Comparison of ENCODE assay signal across 18 cellular contexts in the genomic region with DNA sequence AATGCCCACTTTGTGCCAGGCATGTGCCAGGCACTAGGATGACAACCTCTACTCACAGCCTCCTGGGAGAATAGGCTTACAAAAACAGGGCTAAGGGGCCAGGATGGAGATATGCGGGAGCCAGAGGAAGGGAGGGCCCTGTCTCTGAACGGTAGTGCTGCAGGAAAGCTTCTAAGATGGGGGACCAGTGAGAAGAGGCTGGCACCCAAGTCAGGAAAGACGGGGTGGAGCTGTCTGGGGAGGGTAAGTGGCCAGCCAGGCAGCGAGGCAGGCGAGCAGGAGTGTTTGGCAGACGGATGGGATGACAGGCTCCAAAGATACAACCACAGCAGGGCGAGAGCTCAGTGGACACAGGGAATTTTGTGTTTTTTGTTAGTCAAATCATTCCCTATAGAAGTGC. TPM values are rescaled to one million over a fixed set of nuclear protein-coding genes. Genes with fewer than 3 reads are reported as not detected.
DNase-seq lines count a peak whose midpoint lies in the region; ATAC-seq, FAIRE-seq and TF ChIP-seq lines count a peak whose summit lies in the region.
"Had no signal": no experiment of that assay in that cellular context is flagged by ENCODE, and none has a peak within 500 bp of the region (broad histone marks: within the 10 kb centered on the region; RNA-seq: fewer than 3 reads in every experiment).

No MANE protein-coding gene starts in this region.

- peak overlapping the region in 8 of 10 donors; percentile 21 to 83 (median 52) for H3K27ac ChIP-seq in heart right ventricle
- H3K27ac ChIP-seq in esophagus squamous epithelium: peak overlapping the region; percentile 27 to 80 (median 77)
- H3K27ac ChIP-seq in prostate gland: peak overlapping the region; percentile 12 to 75
- H3K27ac ChIP-seq: WERI-Rb-1 had no signal

- TF ChIP-seq CTCF in heart right ventricle (IDR thresholded peaks at IDR 0.05): no peak
- no peak for TF ChIP-seq CTCF in esophagus squamous epithelium (IDR thresholded peaks at IDR 0.05)
- TF ChIP-seq CTCF in prostate gland (IDR thresholded peaks at IDR 0.05): no peak

- H3K27me3 ChIP-seq in heart right ventricle (no peaks in the 10 kb centered on the region), esophagus squamous epithelium (no peaks in the 10 kb centered on the region), prostate gland (replicated peaks; ENCODE audit: insufficient read depth) (no peaks in the 10 kb centered on the region)

- peak in 6 of 8 donors; percentile 14 to 36 (median 27) for ATAC-seq in heart right ventricle
- no peak for ATAC-seq in Right ventricle myocardium superior (ENCODE audit: poor library complexity)
- no peak for ATAC-seq in GM19455 (IDR thresholded peaks at IDR 0.05; ENCODE audit: unreplicated experiment)
- ATAC-seq in HG02763 (IDR thresholded peaks at IDR 0.05; ENCODE audit: unreplicated experiment): no peak
- ATAC-seq: PC-3; stimulated activated naive CD8-positive, alpha-beta T cell treated with anti-CD3 and anti-CD28 coated beads, Interleukin-15, amount 100 ng/mL, for 72 hours had no signal

- intact Hi-C loops in heart right ventricle (cut with DNase I) (loop anchor here in 1 of 10 donors (10.0 kb wide), 1 partner anchor 55 kb away; no protein-coding TSS in a partner anchor), Right ventricle myocardium superior (cut with DNase I) (loop anchor here (10.0 kb wide), 1 partner anchor 45 kb away; no protein-coding TSS in a partner anchor), esophagus squamous epithelium (cut with DNase I) (no loop called here), prostate gland (cut with DNase I) (no loop called here)

- 50 to 58% methylated on average over 7 of the region's 7 CpGs for WGBS in heart right ventricle, 2 donors
- WGBS in esophagus squamous epithelium, 2 donors: 70 to 84% methylated on average over 7 of the region's 7 CpGs
- WGBS in prostate gland: 76% methylated on average over 7 of the region's 7 CpGs

- peaks cover 0 to 59% (median 26%) of the 10 kb centered on the region in 9 donors for H3K36me3 ChIP-seq in heart right ventricle
- peaks cover 0 to 50% (median 0%) of the 10 kb centered on the region in 3 donors for H3K36me3 ChIP-seq in esophagus squamous epithelium
- H3K36me3 ChIP-seq in prostate gland: peaks cover 0 to 7% of the 10 kb centered on the region in 2 donors

- H3K9me3 ChIP-seq in heart right ventricle (no peaks in the 10 kb centered on the region), esophagus squamous epithelium (no peaks in the 10 kb centered on the region), prostate gland (no peaks in the 10 kb centered on the region)

- H3K4me1 ChIP-seq in heart right ventricle (peaks cover 15 to 56% (median 39%) of the 10 kb centered on the region in 9 donors), esophagus squamous epithelium (peaks cover 6 to 47% (median 28%) of the 10 kb centered on the region in 3 donors), prostate gland (replicated peaks) (peaks cover 11% of the 10 kb centered on the region)

- TF ChIP-seq POLR2A in esophagus squamous epithelium (IDR thresholded peaks at IDR 0.05) (no peak), prostate gland (IDR thresholded peaks at IDR 0.05) (no peak)

- DNase-seq in heart right ventricle: no peak
- no peak for DNase-seq in Right ventricle myocardium superior
- DNase-seq in esophagus squamous epithelium (lab: John Stamatoyannopoulos, UW): no peak
- DNase-seq in prostate gland (ENCODE audit: low spot score): no peak
- DNase-seq in frontal cortex (ENCODE audit: low spot score in 2 of 2): no peak
- DNase-seq in effector CD4-positive, alpha-beta T cell: no peak
- DNase-seq: activated gamma-delta T cell treated with Interleukin-2 at 50 U/mL for 16 hours; Calu3; effector CD8-positive, alpha-beta T cell; mesendoderm; NCI-H2081 treated with DMSO at 0.1 percent for 48 hours; NCI-H526; PC-3; stimulated activated naive CD8-positive, alpha-beta T cell treated with anti-CD3 and anti-CD28 coated beads, Interleukin-15, amount 100 ng/mL, for 72 hours; WERI-Rb-1 had no signal

- FAIRE-seq in frontal cortex (lab: Jason Lieb, UNC): no peak
- FAIRE-seq: GM19239 had no signal

- H3K4me3 ChIP-seq in heart right ventricle (no peak overlapping the region), esophagus squamous epithelium (no peak overlapping the region), prostate gland (no peak overlapping the region)

RNA-seq across cellular contexts. Expression of a gene that starts 44.7 kb away (rescaled TPM):
- total RNA-seq in heart right ventricle: 100 to 1,000 TPM; 517 to 711 (median 563) TPM
- polyA plus RNA-seq in heart right ventricle: 100 to 1,000 TPM; 178 to 205 TPM
- total RNA-seq in Right ventricle myocardium superior: 500 TPM
- total RNA-seq in esophagus squamous epithelium: 100 to 1,000 TPM in 3 of 4 donors, 10 to 100 TPM in 1; 99.9 to 336 (median 265) TPM
- 100 to 1,000 TPM; 106 to 188 TPM for total RNA-seq in prostate gland
- 98.2 TPM for total RNA-seq in frontal cortex

Comparison
In these comparisons a context has a peak if more than half of its experiments do, and no peak if none do; other contexts are left out.
1. ATAC-seq: peak in heart right ventricle (6 of 8); none in Right ventricle myocardium superior (single experiment), GM19455 (single experiment) and HG02763 (single experiment).
2. Peak in every context shown above with its lines, with median percentiles within 50 percentile points of each other: H3K27ac ChIP-seq.